In genomic region chr14:73759714-73760597, GRCh38 we compare ENCODE assay signal across 1 cellular context.
A peak's percentile ranks its signal among the peaks of the same experiment; 100 is the strongest.
TF ChIP-seq lines count a peak whose summit lies in the region.

No MANE protein-coding gene starts in this region.

TF ChIP-seq in K562, 482 proteins besides CTCF, POLR2A, EP300 and RAD21 (continued from another document and continues in another):
- TF ChIP-seq SFPQ (IDR thresholded peaks at IDR 0.05; ENCODE audit: low read depth, low read length) (no peak), ZNF778 (CRISPR knock-in tag; IDR thresholded peaks at IDR 0.05) (no peak), PTBP1 (IDR thresholded peaks at IDR 0.05; ENCODE audit: low read depth, low read length) (no peak), ZNF324 (CRISPR knock-in tag; IDR thresholded peaks at IDR 0.05) (no peak), ZNF133 (CRISPR knock-in tag; IDR thresholded peaks at IDR 0.05) (no peak), ESRRA (IDR thresholded peaks at IDR 0.05; ENCODE audit: borderline replicate concordance, low read depth) (peak; percentile 94), NELFE (IDR thresholded peaks at IDR 0.05; ENCODE audit: insufficient read depth, insufficient read length) (no peak), CEBPZ (IDR thresholded peaks at IDR 0.05; ENCODE audit: borderline replicate concordance, low read depth, low read length) (no peak), RAD51 (IDR thresholded peaks at IDR 0.05; ENCODE audit: borderline replicate concordance, low read depth) (no peak), MBD1 (CRISPR knock-in tag; IDR thresholded peaks at IDR 0.05) (no peak), ZBTB34 (CRISPR knock-in tag; IDR thresholded peaks at IDR 0.05) (no peak), PHB2 (IDR thresholded peaks at IDR 0.05; ENCODE audit: low read depth) (no peak), MECOM (CRISPR knock-in tag; IDR thresholded peaks at IDR 0.05) (no peak), ZNF282 (CRISPR knock-in tag; IDR thresholded peaks at IDR 0.05) (no peak), NR4A1 (CRISPR knock-in tag; IDR thresholded peaks at IDR 0.05) (no peak), NR4A1 (tag; IDR thresholded peaks at IDR 0.05) (no peak), AFF1 (IDR thresholded peaks at IDR 0.05; ENCODE audit: low read depth in 1 of 2, partially characterized antibody in 2 of 2) (no peak), EP400 (IDR thresholded peaks at IDR 0.05) (peak; percentile 74), CHD2 (IDR thresholded peaks at IDR 0.05; ENCODE audit: low read depth, low read length) (no peak), HEY1 (CRISPR knock-in tag; IDR thresholded peaks at IDR 0.05; ENCODE audit: borderline replicate concordance) (no peak), CBFA2T3 (IDR thresholded peaks at IDR 0.05) (peak; percentile 39), ZNF395 (CRISPR knock-in tag; IDR thresholded peaks at IDR 0.05) (peak; percentile 27; the same call in 1 of the 2 replicates), ZC3H8 (IDR thresholded peaks at IDR 0.05) (no peak), PPARD (CRISPR knock-in tag; IDR thresholded peaks at IDR 0.05) (no peak), TEAD1 (CRISPR knock-in tag; IDR thresholded peaks at IDR 0.05) (peak in 1 of 2 experiments; percentile 17; a peak in 1 of 4 replicates), ZNF318 (IDR thresholded peaks at IDR 0.05; ENCODE audit: borderline replicate concordance in 1 of 2, low read depth in 1 of 2) (no peak), PHTF2 (CRISPR knock-in tag; IDR thresholded peaks at IDR 0.05) (no peak), ZNF274 (IDR thresholded peaks at IDR 0.05; ENCODE audit: borderline replicate concordance, low read depth, low read length) (no peak), GTF3C2 (IDR thresholded peaks at IDR 0.05; ENCODE audit: borderline replicate concordance, extremely low read depth, insufficient read length) (no peak)
